Comparison of ENCODE assay signal across 1 cellular context in the genomic region with DNA sequence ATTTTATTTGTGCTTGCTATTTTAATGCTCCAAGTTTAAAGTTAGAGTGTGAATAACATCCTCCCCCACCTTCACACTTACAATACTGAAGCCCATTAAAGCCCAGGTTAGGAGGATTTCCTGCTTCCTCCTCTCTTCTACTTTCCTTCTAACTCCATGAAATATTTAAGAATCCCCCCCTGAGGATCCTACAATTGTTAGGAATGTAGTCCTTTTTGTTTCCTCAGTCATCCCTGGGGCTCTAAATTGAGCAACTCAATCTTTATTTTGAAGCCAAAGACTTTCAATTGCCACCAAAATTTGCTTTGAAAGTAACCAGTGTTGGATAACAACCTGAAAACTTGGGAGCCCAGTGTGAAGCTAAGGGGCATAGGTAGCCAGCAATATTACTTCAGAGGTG.
TF ChIP-seq lines count a peak whose summit lies in the region.

No MANE protein-coding gene starts in this region.

TF ChIP-seq in H1, 55 proteins besides CTCF, POLR2A, EP300 and RAD21 (continued from another document):
- TF ChIP-seq TAF7 (optimal IDR thresholded peaks at IDR 0.05; ENCODE audit: borderline replicate concordance, low read depth, low read length) (no peak), EGR1 (IDR thresholded peaks at IDR 0.05; ENCODE audit: borderline replicate concordance, low read depth, low read length) (no peak), POLR2AphosphoS5 (IDR thresholded peaks at IDR 0.05; ENCODE audit: low read depth, low read length) (no peak), TAF1 (IDR thresholded peaks at IDR 0.05; ENCODE audit: low read depth, low read length) (no peak), CEBPB (IDR thresholded peaks at IDR 0.05; ENCODE audit: low read depth, low read length) (peak; percentile 83), TEAD4 (IDR thresholded peaks at IDR 0.05; ENCODE audit: low read depth, low read length) (0 out of 2 replicates have a peak, but pooled peaks have one; percentile 7)
- TF ChIP-seq, protein P1, sequence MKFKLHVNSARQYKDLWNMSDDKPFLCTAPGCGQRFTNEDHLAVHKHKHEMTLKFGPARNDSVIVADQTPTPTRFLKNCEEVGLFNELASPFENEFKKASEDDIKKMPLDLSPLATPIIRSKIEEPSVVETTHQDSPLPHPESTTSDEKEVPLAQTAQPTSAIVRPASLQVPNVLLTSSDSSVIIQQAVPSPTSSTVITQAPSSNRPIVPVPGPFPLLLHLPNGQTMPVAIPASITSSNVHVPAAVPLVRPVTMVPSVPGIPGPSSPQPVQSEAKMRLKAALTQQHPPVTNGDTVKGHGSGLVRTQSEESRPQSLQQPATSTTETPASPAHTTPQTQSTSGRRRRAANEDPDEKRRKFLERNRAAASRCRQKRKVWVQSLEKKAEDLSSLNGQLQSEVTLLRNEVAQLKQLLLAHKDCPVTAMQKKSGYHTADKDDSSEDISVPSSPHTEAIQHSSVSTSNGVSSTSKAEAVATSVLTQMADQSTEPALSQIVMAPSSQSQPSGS (IDR thresholded peaks at IDR 0.05; ENCODE audit: low read length) = no peak
